8 cellular contexts compared by ENCODE assay signal in genomic region chr2:38947241-38948239, GRCh38. TPM values are rescaled to one million over a fixed set of nuclear protein-coding genes. Genes with fewer than 3 reads are reported as not detected.
A peak's percentile ranks its signal among the peaks of the same experiment; 100 is the strongest.
DNase-seq lines count a peak whose midpoint lies in the region; ATAC-seq and TF ChIP-seq lines count a peak whose summit lies in the region.

No MANE protein-coding gene starts in this region.

- no peak overlapping the region for H3K27ac ChIP-seq in CD4-positive, alpha-beta memory T cell (ENCODE audit: low read depth, low read length)
- no peak overlapping the region for H3K27ac ChIP-seq in upper lobe of right lung

- no peaks in the 10 kb centered on the region for H3K36me3 ChIP-seq in CD4-positive, alpha-beta memory T cell (ENCODE audit: insufficient read depth, low read length)
- H3K36me3 ChIP-seq in upper lobe of right lung = no peaks in the 10 kb centered on the region

- ATAC-seq in GM21381 (IDR thresholded peaks at IDR 0.05; ENCODE audit: unreplicated experiment) (peak; percentile 78), omental fat pad (ENCODE audit: low FRiP score) (peak; percentile 88), upper lobe of right lung (peak; percentile 93)

- TF ChIP-seq CTCF in LNCaP clone FGC (IDR thresholded peaks at IDR 0.05; ENCODE audit: control insufficient read depth, extremely low read depth, insufficient read depth) (peak; percentile 69), omental fat pad (IDR thresholded peaks at IDR 0.05) (no peak), upper lobe of right lung (IDR thresholded peaks at IDR 0.05) (peak; percentile 69)

- no peaks in the 10 kb centered on the region for H3K9me3 ChIP-seq in CD4-positive, alpha-beta memory T cell (ENCODE audit: control insufficient read depth in 1 of 2, low read length in 2 of 2)
- no peaks in the 10 kb centered on the region for H3K9me3 ChIP-seq in upper lobe of right lung

- no peak overlapping the region for H3K4me3 ChIP-seq in CD4-positive, alpha-beta memory T cell (ENCODE audit: low read length in 2 of 2)
- no peak overlapping the region for H3K4me3 ChIP-seq in LNCaP clone FGC (ENCODE audit: low read depth, low read length)
- no peak overlapping the region for H3K4me3 ChIP-seq in upper lobe of right lung

- intact Hi-C loops in CD4-positive, alpha-beta memory T cell (cut with micrococcal nuclease) = loop anchor here (1.0 to 2.0 kb wide), 3 partner anchors 111 to 283 kb away; partner anchors contain the start of gene SOS1
- intact Hi-C loops in activated T-helper 1 cell treated with anti-CD3 and anti-CD28 coated beads, Interleukin-12 subunit alpha, Interleukin-12 subunit beta, Interleukin-2, Interleukin-4 antibody, amounts not matched to agents 30 ng/mL and 10 ng/mL and 1 ng/mL, durations not matched to agents 14 hours and 24 hours and 36 hours (cut with micrococcal nuclease) = loop anchor here (1.0 to 5.0 kb wide), 4 partner anchors 90 to 300 kb away; no protein-coding TSS in a partner anchor
- intact Hi-C loops in upper lobe of right lung (cut with DNase I) = no loop called here

- no peaks in the 10 kb centered on the region for H3K9me3 Mint-ChIP-seq in CD4-positive, alpha-beta memory T cell
- H3K9me3 Mint-ChIP-seq in activated T-helper 1 cell treated with anti-CD3 and anti-CD28 coated beads, Interleukin-12 subunit alpha, Interleukin-12 subunit beta, Interleukin-2, Interleukin-4 antibody, amounts not matched to agents 30 ng/mL and 10 ng/mL and 1 ng/mL, durations not matched to agents 14 hours and 24 hours and 36 hours = no peaks in the 10 kb centered on the region

- no peaks in the 10 kb centered on the region for H3K36me3 Mint-ChIP-seq in CD4-positive, alpha-beta memory T cell
- H3K36me3 Mint-ChIP-seq in activated T-helper 1 cell treated with anti-CD3 and anti-CD28 coated beads, Interleukin-12 subunit alpha, Interleukin-12 subunit beta, Interleukin-2, Interleukin-4 antibody, amounts not matched to agents 30 ng/mL and 10 ng/mL and 1 ng/mL, durations not matched to agents 14 hours and 24 hours and 36 hours (ENCODE audit: low read depth) = no peaks in the 10 kb centered on the region

- H3K27me3 Mint-ChIP-seq in CD4-positive, alpha-beta memory T cell = peaks cover 0 to 2% of the 10 kb centered on the region in 2 donors
- H3K27me3 Mint-ChIP-seq in activated T-helper 1 cell treated with anti-CD3 and anti-CD28 coated beads, Interleukin-12 subunit alpha, Interleukin-12 subunit beta, Interleukin-2, Interleukin-4 antibody, amounts not matched to agents 30 ng/mL and 10 ng/mL and 1 ng/mL, durations not matched to agents 14 hours and 24 hours and 36 hours (ENCODE audit: insufficient read depth) = peaks cover 6% of the 10 kb centered on the region

- H3K4me1 ChIP-seq in CD4-positive, alpha-beta memory T cell (ENCODE audit: insufficient read depth, low read length) = no peaks in the 10 kb centered on the region
- H3K4me1 ChIP-seq in upper lobe of right lung = no peaks in the 10 kb centered on the region

- DNase-seq in CD4-positive, alpha-beta memory T cell = peak; percentile 44 to 60 (median 49)
- peak; percentile 31 for DNase-seq in LNCaP clone FGC (ENCODE audit: low read depth)
- peak; percentile 79 for DNase-seq in RPMI7951 (ENCODE audit: low read depth)
- peak; percentile 38 for DNase-seq in activated T-helper 1 cell treated with anti-CD3 and anti-CD28 coated beads, Interleukin-12 subunit alpha, Interleukin-12 subunit beta, Interleukin-2, Interleukin-4 antibody, amounts not matched to agents 30 ng/mL and 10 ng/mL and 1 ng/mL, durations not matched to agents 14 hours and 24 hours and 36 hours (ENCODE audit: low spot score)
- DNase-seq in fibroblast of the conjunctiva (ENCODE audit: low read depth) = peak; percentile 75
- DNase-seq in omental fat pad (ENCODE audit: low spot score) = peak; percentile 38
- peak; percentile 72 for DNase-seq in upper lobe of right lung

- no peaks in the 10 kb centered on the region for H3K4me1 Mint-ChIP-seq in CD4-positive, alpha-beta memory T cell
- no peaks in the 10 kb centered on the region for H3K4me1 Mint-ChIP-seq in activated T-helper 1 cell treated with anti-CD3 and anti-CD28 coated beads, Interleukin-12 subunit alpha, Interleukin-12 subunit beta, Interleukin-2, Interleukin-4 antibody, amounts not matched to agents 30 ng/mL and 10 ng/mL and 1 ng/mL, durations not matched to agents 14 hours and 24 hours and 36 hours (ENCODE audit: low read depth)

- H3K27me3 ChIP-seq in CD4-positive, alpha-beta memory T cell (ENCODE audit: insufficient read depth, low read length) = no peaks in the 10 kb centered on the region
- no peaks in the 10 kb centered on the region for H3K27me3 ChIP-seq in upper lobe of right lung

- CTCF ChIA-PET in CD4-positive, alpha-beta memory T cell (lab: Charles Lee; ENCODE audit: partially characterized antibody) = interaction anchor here (0.6 to 7.2 kb wide), 35 partner anchors 10 to 783 kb away, joined by 3 to 220 read pairs (median 4); partner anchors contain the start of genes MAP4K3 and SOS1

- POLR2A ChIA-PET in CD4-positive, alpha-beta memory T cell (lab: Charles Lee; ENCODE audit: partially characterized antibody) = interaction anchor here (1.1 to 1.3 kb wide), 2 partner anchors 280 to 282 kb away, joined by 5 to 6 read pairs; no protein-coding TSS in a partner anchor

- H3K27ac Mint-ChIP-seq in CD4-positive, alpha-beta memory T cell = no peak overlapping the region
- H3K27ac Mint-ChIP-seq in activated T-helper 1 cell treated with anti-CD3 and anti-CD28 coated beads, Interleukin-12 subunit alpha, Interleukin-12 subunit beta, Interleukin-2, Interleukin-4 antibody, amounts not matched to agents 30 ng/mL and 10 ng/mL and 1 ng/mL, durations not matched to agents 14 hours and 24 hours and 36 hours = no peak overlapping the region

- no peak overlapping the region for H3K4me3 Mint-ChIP-seq in CD4-positive, alpha-beta memory T cell
- no peak overlapping the region for H3K4me3 Mint-ChIP-seq in activated T-helper 1 cell treated with anti-CD3 and anti-CD28 coated beads, Interleukin-12 subunit alpha, Interleukin-12 subunit beta, Interleukin-2, Interleukin-4 antibody, amounts not matched to agents 30 ng/mL and 10 ng/mL and 1 ng/mL, durations not matched to agents 14 hours and 24 hours and 36 hours

RNA-seq across cellular contexts. Expression of gene ARHGEF33, which starts 57.9 kb away (rescaled TPM):
- total RNA-seq in CD4-positive, alpha-beta memory T cell = under 1 TPM in 1 of 2 experiments, not detected in 1; 0.53 TPM
- under 1 TPM in 1 of 2 donors, not detected in 1; 0.09 TPM for polyA plus RNA-seq in CD4-positive, alpha-beta memory T cell
- 0.24 and 0.59 TPM in 2 replicates for total RNA-seq in RPMI7951 (2014; rRNA removed; shearing (Covaris generic))
- total RNA-seq in activated T-helper 1 cell treated with anti-CD3 and anti-CD28 coated beads, Interleukin-12 subunit alpha, Interleukin-12 subunit beta, Interleukin-2, Interleukin-4 antibody, amounts not matched to agents 30 ng/mL and 10 ng/mL and 1 ng/mL, durations not matched to agents 14 hours and 24 hours and 36 hours = 0.15 and 0.36 TPM in 2 replicates
- total RNA-seq in omental fat pad (1 to 10 TPM in 2 of 4 donors, under 1 TPM in 2; 0.31 to 1.6 (median 0.95) TPM), upper lobe of right lung (1.3 TPM)

Comparison
In these comparisons a context has a peak if more than half of its experiments do, and no peak if none do; other contexts are left out.
1. CTCF ChIP-seq: peak in LNCaP clone FGC (single experiment) and upper lobe of right lung (single experiment); none in omental fat pad (0 of 3).
2. Peak in every context shown above with its lines, with median percentiles within 50 percentile points of each other: DNase-seq and ATAC-seq.